ENCODE assay signal across 8 cellular contexts in the genomic region with DNA sequence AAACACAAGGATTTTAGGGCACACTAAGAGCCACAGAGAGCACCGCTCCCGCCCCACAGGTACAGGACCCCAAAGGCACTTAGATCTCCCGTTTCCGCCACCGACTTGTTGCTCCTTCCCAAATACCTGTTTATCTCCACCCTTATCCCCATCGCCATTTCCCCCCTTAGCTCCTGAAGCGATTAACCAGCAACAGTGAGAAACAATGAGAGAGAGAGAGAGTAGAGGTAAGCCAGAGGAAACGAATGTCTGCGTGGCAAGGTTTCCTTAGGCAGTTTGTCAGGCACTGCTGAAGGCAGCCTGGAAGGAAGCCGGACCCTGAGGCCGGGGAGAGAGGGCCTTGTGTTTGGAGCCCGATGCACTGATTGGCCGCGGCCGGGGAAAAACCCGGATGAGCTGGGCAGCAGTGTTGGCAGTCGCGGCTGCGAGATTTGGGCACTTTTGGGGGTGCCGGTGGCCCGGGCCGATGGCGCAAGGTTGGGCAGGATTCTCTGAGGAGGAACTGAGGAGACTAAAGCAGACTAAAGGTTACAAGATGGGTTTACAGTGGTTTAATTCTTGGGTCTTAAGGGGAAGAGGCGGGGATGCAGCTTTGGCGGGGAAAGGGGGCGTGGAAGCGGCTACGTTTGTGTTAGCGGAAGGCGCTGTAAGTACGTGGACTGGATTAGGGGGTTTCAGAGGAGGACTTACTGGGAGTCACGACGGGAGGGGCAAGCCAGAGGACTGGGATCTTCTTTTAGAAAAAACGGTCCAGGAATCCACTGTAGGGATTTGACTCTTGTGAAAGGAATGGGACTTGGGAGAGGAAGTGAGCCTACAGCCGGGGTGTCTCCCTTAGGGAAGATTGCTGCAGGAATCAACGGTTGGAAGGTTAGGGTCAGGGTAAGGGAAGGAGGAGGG. TPM values are rescaled to one million over a fixed set of nuclear protein-coding genes. Genes with fewer than 3 reads are reported as not detected.
A peak's percentile ranks its signal among the peaks of the same experiment; 100 is the strongest.
DNase-seq lines count a peak whose midpoint lies in the region; ATAC-seq and TF ChIP-seq lines count a peak whose summit lies in the region.

A gene with protein sequence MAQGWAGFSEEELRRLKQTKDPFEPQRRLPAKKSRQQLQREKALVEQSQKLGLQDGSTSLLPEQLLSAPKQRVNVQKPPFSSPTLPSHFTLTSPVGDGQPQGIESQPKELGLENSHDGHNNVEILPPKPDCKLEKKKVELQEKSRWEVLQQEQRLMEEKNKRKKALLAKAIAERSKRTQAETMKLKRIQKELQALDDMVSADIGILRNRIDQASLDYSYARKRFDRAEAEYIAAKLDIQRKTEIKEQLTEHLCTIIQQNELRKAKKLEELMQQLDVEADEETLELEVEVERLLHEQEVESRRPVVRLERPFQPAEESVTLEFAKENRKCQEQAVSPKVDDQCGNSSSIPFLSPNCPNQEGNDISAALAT (plus strand): TSS at position 409 of the 900 bp plus-strand sequence. CDS start 58 bp downstream, at position 467.

- H3K27ac ChIP-seq in DND-41 (ENCODE audit: low read length): peak within 1 kb of the TSS; percentile 99
- peak within 1 kb of the TSS; percentile 83 for H3K27ac ChIP-seq in KOPT-K1 (ENCODE audit: low read depth, low read length, poor library complexity, severe bottlenecking)

- POLR2A ChIA-PET in naive thymus-derived CD8-positive, alpha-beta T cell (lab: Charles Lee): interaction anchor here (1.2 kb wide), 2 partner anchors 8 to 457 kb away, joined by 3 to 5 read pairs; a partner anchor contains a TSS

- ATAC-seq in DND-41 (ENCODE audit: insufficient read depth, low read depth) (peak; percentile 96), GM21786 (IDR thresholded peaks at IDR 0.05; ENCODE audit: unreplicated experiment) (peak; percentile 98)
- ATAC-seq in naive thymus-derived CD8-positive, alpha-beta T cell: peak; percentile 94 to 95

- no peak within 1 kb of the TSS for H3K27ac Mint-ChIP-seq in activated T-helper 1 cell treated with anti-CD3 and anti-CD28 coated beads, Interleukin-12 subunit alpha, Interleukin-12 subunit beta, Interleukin-2, Interleukin-4 antibody, amounts not matched to agents 30 ng/mL and 10 ng/mL and 1 ng/mL, durations not matched to agents 14 hours and 24 hours and 36 hours
- H3K27ac Mint-ChIP-seq in naive thymus-derived CD8-positive, alpha-beta T cell: peak within 1 kb of the TSS in 2 of 10 donors; percentile 65 to 84

- peaks cover 4% of the 10 kb centered on the region for H3K27me3 Mint-ChIP-seq in activated T-helper 1 cell treated with anti-CD3 and anti-CD28 coated beads, Interleukin-12 subunit alpha, Interleukin-12 subunit beta, Interleukin-2, Interleukin-4 antibody, amounts not matched to agents 30 ng/mL and 10 ng/mL and 1 ng/mL, durations not matched to agents 14 hours and 24 hours and 36 hours (ENCODE audit: insufficient read depth)
- H3K27me3 Mint-ChIP-seq in naive thymus-derived CD8-positive, alpha-beta T cell: peaks cover 0 to 4% (median 0%) of the 10 kb centered on the region in 5 donors

- intact Hi-C loops in activated T-helper 1 cell treated with anti-CD3 and anti-CD28 coated beads, Interleukin-12 subunit alpha, Interleukin-12 subunit beta, Interleukin-2, Interleukin-4 antibody, amounts not matched to agents 30 ng/mL and 10 ng/mL and 1 ng/mL, durations not matched to agents 14 hours and 24 hours and 36 hours (cut with micrococcal nuclease): loop anchor here (1.0 to 10.0 kb wide), 8 partner anchors 458 to 1430 kb away; a partner anchor contains a TSS

- peaks cover 55% of the 10 kb centered on the region for H3K79me2 ChIP-seq in DND-41 (ENCODE audit: insufficient read depth, low read length)

- peak within 1 kb of the TSS; percentile 84 for H3K4me2 ChIP-seq in DND-41 (ENCODE audit: insufficient read depth, low read length)

- H3K9ac ChIP-seq in DND-41 (ENCODE audit: low read depth, low read length): peak within 1 kb of the TSS; percentile 78

- no peak for TF ChIP-seq CTCF in DND-41 (IDR thresholded peaks at IDR 0.05; ENCODE audit: borderline replicate concordance, extremely low read depth, low read length, poor library complexity, severe bottlenecking)

- H3K27me3 ChIP-seq in DND-41 (ENCODE audit: insufficient read depth, low read length, poor library complexity): no peaks in the 10 kb centered on the region

- peak within 1 kb of the TSS; percentile 97 for H2AFZ ChIP-seq in DND-41 (ENCODE audit: low read depth, low read length)

- peaks cover 8% of the 10 kb centered on the region for H3K36me3 Mint-ChIP-seq in activated T-helper 1 cell treated with anti-CD3 and anti-CD28 coated beads, Interleukin-12 subunit alpha, Interleukin-12 subunit beta, Interleukin-2, Interleukin-4 antibody, amounts not matched to agents 30 ng/mL and 10 ng/mL and 1 ng/mL, durations not matched to agents 14 hours and 24 hours and 36 hours (ENCODE audit: low read depth)
- peaks cover 0 to 12% (median 0%) of the 10 kb centered on the region in 3 donors for H3K36me3 Mint-ChIP-seq in naive thymus-derived CD8-positive, alpha-beta T cell

- peak; percentile 91 for DNase-seq in DND-41
- peak; percentile 91 for DNase-seq in RKO (ENCODE audit: low spot score)
- peak; percentile 82 for DNase-seq in activated T-helper 1 cell treated with anti-CD3 and anti-CD28 coated beads, Interleukin-12 subunit alpha, Interleukin-12 subunit beta, Interleukin-2, Interleukin-4 antibody, amounts not matched to agents 30 ng/mL and 10 ng/mL and 1 ng/mL, durations not matched to agents 14 hours and 24 hours and 36 hours (ENCODE audit: low spot score)
- DNase-seq in fibroblast of peridontal ligament (ENCODE audit: extremely low read depth): peak; percentile 98
- peak; percentile 65 to 90 (median 84) for DNase-seq in naive thymus-derived CD8-positive, alpha-beta T cell
- DNase-seq in stimulated activated naive CD4-positive, alpha-beta T cell (lab: John Stamatoyannopoulos, UW): peak; percentile 71 to 87 (median 76)

- H3K9me3 ChIP-seq in DND-41 (ENCODE audit: insufficient read depth, low read length, severe bottlenecking) (no peaks in the 10 kb centered on the region), KOPT-K1 (ENCODE audit: insufficient read depth, low read length, poor library complexity, severe bottlenecking) (no peaks in the 10 kb centered on the region)

- peaks cover 40% of the 10 kb centered on the region for H3K4me1 ChIP-seq in DND-41 (ENCODE audit: insufficient read depth, low read length)

- H3K36me3 ChIP-seq in DND-41 (ENCODE audit: insufficient read depth, low read length) (peaks cover 27% of the 10 kb centered on the region), KOPT-K1 (ENCODE audit: insufficient read depth, low read length) (peaks cover 15% of the 10 kb centered on the region)

- H3K4me3 ChIP-seq in DND-41 (ENCODE audit: low read depth in 1 of 2, low read length in 2 of 2): peak within 1 kb of the TSS; percentile 72 to 77

- H4K20me1 ChIP-seq in DND-41 (ENCODE audit: insufficient read depth, low read length): no peaks in the 10 kb centered on the region; the same call in 1 of the 2 replicates

- H3K4me1 Mint-ChIP-seq in activated T-helper 1 cell treated with anti-CD3 and anti-CD28 coated beads, Interleukin-12 subunit alpha, Interleukin-12 subunit beta, Interleukin-2, Interleukin-4 antibody, amounts not matched to agents 30 ng/mL and 10 ng/mL and 1 ng/mL, durations not matched to agents 14 hours and 24 hours and 36 hours (ENCODE audit: low read depth): peaks cover 8% of the 10 kb centered on the region
- H3K4me1 Mint-ChIP-seq in naive thymus-derived CD8-positive, alpha-beta T cell: peaks cover 10 to 22% (median 15%) of the 10 kb centered on the region in 4 donors

- no peaks in the 10 kb centered on the region for H3K9me3 Mint-ChIP-seq in activated T-helper 1 cell treated with anti-CD3 and anti-CD28 coated beads, Interleukin-12 subunit alpha, Interleukin-12 subunit beta, Interleukin-2, Interleukin-4 antibody, amounts not matched to agents 30 ng/mL and 10 ng/mL and 1 ng/mL, durations not matched to agents 14 hours and 24 hours and 36 hours
- H3K9me3 Mint-ChIP-seq in naive thymus-derived CD8-positive, alpha-beta T cell: no peaks in the 10 kb centered on the region

- H3K4me3 Mint-ChIP-seq in activated T-helper 1 cell treated with anti-CD3 and anti-CD28 coated beads, Interleukin-12 subunit alpha, Interleukin-12 subunit beta, Interleukin-2, Interleukin-4 antibody, amounts not matched to agents 30 ng/mL and 10 ng/mL and 1 ng/mL, durations not matched to agents 14 hours and 24 hours and 36 hours: no peak within 1 kb of the TSS
- no peak within 1 kb of the TSS for H3K4me3 Mint-ChIP-seq in naive thymus-derived CD8-positive, alpha-beta T cell

RNA-seq across cellular contexts. Expression of the gene that starts here (rescaled TPM):
- 11.8 and 12.2 TPM in 2 replicates for total RNA-seq in activated T-helper 1 cell treated with anti-CD3 and anti-CD28 coated beads, Interleukin-12 subunit alpha, Interleukin-12 subunit beta, Interleukin-2, Interleukin-4 antibody, amounts not matched to agents 30 ng/mL and 10 ng/mL and 1 ng/mL, durations not matched to agents 14 hours and 24 hours and 36 hours
- 10 to 100 TPM; 28.5 to 31.3 TPM for total RNA-seq in naive thymus-derived CD8-positive, alpha-beta T cell
- 1 to 10 TPM; 1.9 to 5.2 (median 3.1) TPM for polyA plus RNA-seq in naive thymus-derived CD8-positive, alpha-beta T cell

Comparison
In these comparisons a context has a peak if more than half of its experiments do, and no peak if none do; other contexts are left out.
1. Peak in every context shown above with its lines: DNase-seq, ATAC-seq, H3K4me3 ChIP-seq and H3K27ac ChIP-seq.